Comparison of ENCODE assay signal across 19 cellular contexts in genomic region chr22:21455334-21456089, GRCh38. TPM values are rescaled to one million over a fixed set of nuclear protein-coding genes. Genes with fewer than 3 reads are reported as not detected.
DNase-seq lines count a peak whose midpoint lies in the region; ATAC-seq and TF ChIP-seq lines count a peak whose summit lies in the region.
"Had no signal": no experiment of that assay in that cellular context is flagged by ENCODE, and none has a peak within 500 bp of the region (broad histone marks: within the 10 kb centered on the region; RNA-seq: fewer than 3 reads in every experiment).

No MANE protein-coding gene starts in this region.

- no peak overlapping the region for H3K27ac Mint-ChIP-seq in activated CD4-positive, alpha-beta T cell treated with anti-CD3 and anti-CD28 coated beads, Interleukin-2, amount 10 ng/mL, durations not matched to agents 24 days and 14 days
- H3K27ac Mint-ChIP-seq: activated CD4-positive, alpha-beta T cell treated with anti-CD3 and anti-CD28 coated beads for 36 hours; activated naive CD4-positive, alpha-beta T cell treated with anti-CD3 and anti-CD28 coated beads, Interleukin-2, amount 10 ng/mL, durations not matched to agents 7 days and 5 days; HFFc6 had no signal

- no peak for ATAC-seq in RWPE2 (ENCODE audit: low read depth)
- no peak for ATAC-seq in left lobe of liver
- ATAC-seq in psoas muscle = peak in 1 of 4 donors; percentile 47
- ATAC-seq in HG02973 (IDR thresholded peaks at IDR 0.05; ENCODE audit: unreplicated experiment) = no peak
- ATAC-seq: activated CD4-positive, alpha-beta T cell treated with anti-CD3 and anti-CD28 coated beads for 36 hours; left colon had no signal

- no peak overlapping the region for H3K4me3 Mint-ChIP-seq in activated CD4-positive, alpha-beta T cell treated with anti-CD3 and anti-CD28 coated beads, Interleukin-2, amount 10 ng/mL, durations not matched to agents 24 days and 14 days
- H3K4me3 Mint-ChIP-seq: activated CD4-positive, alpha-beta T cell treated with anti-CD3 and anti-CD28 coated beads for 36 hours; activated naive CD4-positive, alpha-beta T cell treated with anti-CD3 and anti-CD28 coated beads, Interleukin-2, amount 10 ng/mL, durations not matched to agents 7 days and 5 days; HFFc6 had no signal

- 82 to 88% (median 86%) methylated on average over 18 to 19 of the region's 19 CpGs for WGBS in psoas muscle, 3 donors

- H3K9me3 ChIP-seq in RWPE2 (ENCODE audit: severe bottlenecking) (no peaks in the 10 kb centered on the region), psoas muscle (no peaks in the 10 kb centered on the region), MG63 (no peaks in the 10 kb centered on the region)
- H3K9me3 ChIP-seq: ascending aorta; BLaER1 treated with 17β-estradiol and CSF1 and Interleukin-3, amounts not matched to agents 10 nM and 100 nM had no signal

- no peaks in the 10 kb centered on the region for H3K4me1 Mint-ChIP-seq in activated CD4-positive, alpha-beta T cell treated with anti-CD3 and anti-CD28 coated beads, Interleukin-2, amount 10 ng/mL, durations not matched to agents 24 days and 14 days
- H3K4me1 Mint-ChIP-seq: activated CD4-positive, alpha-beta T cell treated with anti-CD3 and anti-CD28 coated beads for 36 hours; activated naive CD4-positive, alpha-beta T cell treated with anti-CD3 and anti-CD28 coated beads, Interleukin-2, amount 10 ng/mL, durations not matched to agents 7 days and 5 days had no signal

- intact Hi-C loops in activated CD4-positive, alpha-beta T cell treated with anti-CD3 and anti-CD28 coated beads, Interleukin-2, amount 10 ng/mL, durations not matched to agents 24 days and 14 days (cut with micrococcal nuclease) = no loop called here
- intact Hi-C loops in psoas muscle (cut with DNase I) = no loop called here

- H3K4me3 ChIP-seq in RWPE2 (ENCODE audit: severe bottlenecking) (no peak overlapping the region), psoas muscle (no peak overlapping the region), MG63 (no peak overlapping the region)
- H3K4me3 ChIP-seq: ascending aorta; BLaER1 treated with 17β-estradiol and CSF1 and Interleukin-3, amounts not matched to agents 10 nM and 100 nM had no signal

- no peaks in the 10 kb centered on the region for H3K36me3 ChIP-seq in RWPE2 (ENCODE audit: low read depth)
- no peaks in the 10 kb centered on the region for H3K36me3 ChIP-seq in psoas muscle (ENCODE audit: insufficient read depth in 1 of 2, low read depth in 1 of 2)
- H3K36me3 ChIP-seq in MG63 = no peaks in the 10 kb centered on the region
- H3K36me3 ChIP-seq: ascending aorta had no signal

- H3K27ac ChIP-seq in RWPE2 (ENCODE audit: poor library complexity, severe bottlenecking) = no peak overlapping the region
- no peak overlapping the region for H3K27ac ChIP-seq in psoas muscle
- H3K27ac ChIP-seq: ascending aorta; BLaER1 treated with 17β-estradiol and CSF1 and Interleukin-3, amounts not matched to agents 10 nM and 100 nM; KMS-11 had no signal

- H3K4me1 ChIP-seq in RWPE2 (ENCODE audit: insufficient read depth, poor library complexity, severe bottlenecking) (no peaks in the 10 kb centered on the region), psoas muscle (no peaks in the 10 kb centered on the region)
- H3K4me1 ChIP-seq: ascending aorta had no signal

- H3K27me3 Mint-ChIP-seq in activated CD4-positive, alpha-beta T cell treated with anti-CD3 and anti-CD28 coated beads, Interleukin-2, amount 10 ng/mL, durations not matched to agents 24 days and 14 days = no peaks in the 10 kb centered on the region
- H3K27me3 Mint-ChIP-seq: activated CD4-positive, alpha-beta T cell treated with anti-CD3 and anti-CD28 coated beads for 36 hours; activated naive CD4-positive, alpha-beta T cell treated with anti-CD3 and anti-CD28 coated beads, Interleukin-2, amount 10 ng/mL, durations not matched to agents 7 days and 5 days had no signal

- H3K27me3 ChIP-seq in RWPE2 (ENCODE audit: insufficient read depth, poor library complexity, severe bottlenecking) (no peaks in the 10 kb centered on the region), psoas muscle (ENCODE audit: insufficient read depth in 3 of 3, low read length in 2 of 3) (no peaks in the 10 kb centered on the region), MG63 (no peaks in the 10 kb centered on the region)
- H3K27me3 ChIP-seq: ascending aorta; BLaER1 treated with 17β-estradiol and CSF1 and Interleukin-3, amounts not matched to agents 10 nM and 100 nM had no signal

- peak; percentile 46 for DNase-seq in activated CD4-positive, alpha-beta T cell treated with anti-CD3 and anti-CD28 coated beads, Interleukin-2, amount 10 ng/mL, durations not matched to agents 24 days and 14 days
- no peak for DNase-seq in activated CD4-positive, alpha-beta T cell treated with anti-CD3 and anti-CD28 coated beads for 1 hour
- peak; percentile 33 for DNase-seq in RWPE2 (ENCODE audit: low spot score)
- peak; percentile 40 for DNase-seq in left lobe of liver (ENCODE audit: low spot score)
- DNase-seq in psoas muscle = peak; percentile 4 to 35
- no peak for DNase-seq in nucleus accumbens (lab: John Stamatoyannopoulos, UW)
- no peak for DNase-seq in MG63
- DNase-seq: 8988T; activated CD4-positive, alpha-beta T cell treated with anti-CD3 and anti-CD28 coated beads for 36 hours; activated naive CD4-positive, alpha-beta T cell treated with anti-CD3 and anti-CD28 coated beads, Interleukin-2, amount 10 ng/mL, durations not matched to agents 7 days and 5 days; GF-D8; HFFc6; NCI-H1048; NCI-H524 treated with DMSO at 0.1 percent for 48 hours had no signal

- H3K9me3 Mint-ChIP-seq in activated CD4-positive, alpha-beta T cell treated with anti-CD3 and anti-CD28 coated beads, Interleukin-2, amount 10 ng/mL, durations not matched to agents 24 days and 14 days = no peaks in the 10 kb centered on the region
- H3K9me3 Mint-ChIP-seq: activated naive CD4-positive, alpha-beta T cell treated with anti-CD3 and anti-CD28 coated beads, Interleukin-2, amount 10 ng/mL, durations not matched to agents 7 days and 5 days; HFFc6 had no signal

- no peaks in the 10 kb centered on the region for H3K36me3 Mint-ChIP-seq in activated CD4-positive, alpha-beta T cell treated with anti-CD3 and anti-CD28 coated beads, Interleukin-2, amount 10 ng/mL, durations not matched to agents 24 days and 14 days (ENCODE audit: low read depth)
- H3K36me3 Mint-ChIP-seq: activated naive CD4-positive, alpha-beta T cell treated with anti-CD3 and anti-CD28 coated beads, Interleukin-2, amount 10 ng/mL, durations not matched to agents 7 days and 5 days had no signal

- TF ChIP-seq CTCF in RWPE2 (IDR thresholded peaks at IDR 0.05; ENCODE audit: poor library complexity, severe bottlenecking) (no peak), psoas muscle (IDR thresholded peaks at IDR 0.05) (no peak)

RNA-seq across cellular contexts. Expression of gene TMEM191C, which starts 11.7 kb away (rescaled TPM):
- total RNA-seq in activated CD4-positive, alpha-beta T cell treated with anti-CD3 and anti-CD28 coated beads, Interleukin-2, amount 10 ng/mL, durations not matched to agents 24 days and 14 days = 0.50 and 0.54 TPM in 2 replicates
- total RNA-seq in left lobe of liver (0.78 TPM), psoas muscle (under 1 TPM in 1 of 4 donors, not detected in 3; 0.34 TPM)
- polyA plus RNA-seq in psoas muscle = under 1 TPM; 0.01 to 0.07 (median 0.06) TPM
- 0.30 TPM in 1 of 2 replicates, not detected in the other for total RNA-seq in MG63 (2014; rRNA removed; shearing (Covaris generic); ENCODE audit: low replicate concordance)
- total RNA-seq: ascending aorta had no signal

RNA-seq across cellular contexts. Expression of gene HIC2, which starts 38.3 kb away (rescaled TPM):
- 5.9 and 6.4 TPM in 2 replicates for total RNA-seq in activated CD4-positive, alpha-beta T cell treated with anti-CD3 and anti-CD28 coated beads, Interleukin-2, amount 10 ng/mL, durations not matched to agents 24 days and 14 days
- total RNA-seq in left lobe of liver (2.1 TPM), psoas muscle (1 to 10 TPM; 1.8 to 3.2 (median 2.3) TPM)
- polyA plus RNA-seq in psoas muscle = 1 to 10 TPM in 2 of 3 donors, under 1 TPM in 1; 0.94 to 2.2 (median 1.2) TPM
- 0.99 and 1.2 TPM in 2 replicates for total RNA-seq in MG63 (2014; rRNA removed; shearing (Covaris generic); ENCODE audit: low replicate concordance)

Comparison
In these comparisons a context has a peak if more than half of its experiments do, and no peak if none do; other contexts are left out.
1. DNase-seq: peak in activated CD4-positive, alpha-beta T cell treated with anti-CD3 and anti-CD28 coated beads, Interleukin-2, amount 10 ng/mL, durations not matched to agents 24 days and 14 days (single experiment), RWPE2 (single experiment), left lobe of liver (single experiment) and psoas muscle (2 of 2); none in activated CD4-positive, alpha-beta T cell treated with anti-CD3 and anti-CD28 coated beads for 1 hour (single experiment), nucleus accumbens (0 of 56) and MG63 (single experiment).